24 cellular contexts compared by ENCODE assay signal in genomic region chr10:44492678-44493077, GRCh38.
DNase-seq lines count a peak whose midpoint lies in the region; ATAC-seq, FAIRE-seq and TF ChIP-seq lines count a peak whose summit lies in the region.
"Had no signal": no experiment of that assay in that cellular context is flagged by ENCODE, and none has a peak within 500 bp of the region (broad histone marks: within the 10 kb centered on the region; RNA-seq: fewer than 3 reads in every experiment).

No MANE protein-coding gene starts in this region.

- POLR2A ChIA-PET in CD8-positive, alpha-beta memory T cell (lab: Charles Lee): no interaction called here

- H2AFZ ChIP-seq in GM23338: peak overlapping the region; percentile 81; the same call in 1 of the 2 replicates

- no peak for TF ChIP-seq CTCF in GM23338 (conservative IDR thresholded peaks at IDR 0.05; ENCODE audit: low read depth in 2 of 2)

- H3K36me3 Mint-ChIP-seq in GM23338 (ENCODE audit: low read depth): no peaks in the 10 kb centered on the region; the same call in 1 of the 3 replicates
- H3K36me3 Mint-ChIP-seq in CD8-positive, alpha-beta memory T cell: no peaks in the 10 kb centered on the region
- H3K36me3 Mint-ChIP-seq: CD8-positive, alpha-beta T cell had no signal

- H3K27ac ChIP-seq in GM23338 (ENCODE audit: low read depth): no peak overlapping the region
- no peak overlapping the region for H3K27ac ChIP-seq in CD8-positive, alpha-beta memory T cell (ENCODE audit: low read depth, low read length)
- H3K27ac ChIP-seq: BLaER1 treated with 17β-estradiol and CSF1 and Interleukin-3, amounts not matched to agents 10 nM and 100 nM; C4-2B had no signal

- DNase-seq in EH (ENCODE audit: low read depth) (peak; percentile 22), GM23338 (ENCODE audit: low spot score) (no peak), AG08395 (ENCODE audit: low spot score) (no peak)
- DNase-seq in CD8-positive, alpha-beta memory T cell: no peak
- no peak for DNase-seq in activated CD4-positive, alpha-beta T cell treated with anti-CD3 and anti-CD28 coated beads, Interleukin-2, amount 50 U/mL, for 4 hours
- DNase-seq: 8988T; ACHN; AML-193; CD4-positive, alpha-beta T cell; CD8-positive, alpha-beta T cell; COR-L47; DMS 273 treated with DMSO at 0.1 percent for 48 hours; DMS153; DMS53; DMS79; DND-41; GF-D8 had no signal

- H3K27me3 ChIP-seq in GM23338 (ENCODE audit: insufficient read depth): no peaks in the 10 kb centered on the region
- H3K27me3 ChIP-seq in CD8-positive, alpha-beta memory T cell (ENCODE audit: insufficient read depth, low read length, poor library complexity, severe bottlenecking): no peaks in the 10 kb centered on the region
- H3K27me3 ChIP-seq: BLaER1 treated with 17β-estradiol and CSF1 and Interleukin-3, amounts not matched to agents 10 nM and 100 nM had no signal

- no peak overlapping the region for H3K4me3 Mint-ChIP-seq in GM23338
- H3K4me3 Mint-ChIP-seq in CD8-positive, alpha-beta memory T cell: no peak overlapping the region
- H3K4me3 Mint-ChIP-seq: B cell; CD4-positive, alpha-beta T cell; CD8-positive, alpha-beta T cell had no signal

- H3K27ac Mint-ChIP-seq in GM23338: no peak overlapping the region
- no peak overlapping the region for H3K27ac Mint-ChIP-seq in CD8-positive, alpha-beta memory T cell
- H3K27ac Mint-ChIP-seq: B cell; CD4-positive, alpha-beta T cell; CD8-positive, alpha-beta T cell had no signal

- H3K27me3 Mint-ChIP-seq in GM23338 (ENCODE audit: insufficient read depth, low read depth, poor library complexity): peaks cover 5% of the 10 kb centered on the region
- H3K27me3 Mint-ChIP-seq in CD8-positive, alpha-beta memory T cell: peaks cover 0 to 4% of the 10 kb centered on the region in 2 donors
- H3K27me3 Mint-ChIP-seq: B cell; CD4-positive, alpha-beta T cell had no signal

- no peak overlapping the region for H3K4me3 ChIP-seq in GM23338
- H3K4me3 ChIP-seq in CD8-positive, alpha-beta memory T cell (ENCODE audit: low read length): no peak overlapping the region
- H3K4me3 ChIP-seq: BLaER1 treated with 17β-estradiol and CSF1 and Interleukin-3, amounts not matched to agents 10 nM and 100 nM had no signal

- no peaks in the 10 kb centered on the region for H3K79me2 ChIP-seq in GM23338 (replicated peaks; ENCODE audit: insufficient read depth)

- H3K4me1 ChIP-seq in GM23338 (ENCODE audit: insufficient read depth): no peaks in the 10 kb centered on the region
- H3K4me1 ChIP-seq in CD8-positive, alpha-beta memory T cell (ENCODE audit: insufficient read depth, low read length): no peaks in the 10 kb centered on the region
- H3K4me1 ChIP-seq: BLaER1 treated with 17β-estradiol and CSF1 and Interleukin-3, amounts not matched to agents 10 nM and 100 nM had no signal

- CTCF ChIA-PET in CD8-positive, alpha-beta memory T cell (lab: Charles Lee): no interaction called here

- no peak overlapping the region for H3K4me2 ChIP-seq in GM23338
- H3K4me2 ChIP-seq: BLaER1 treated with 17β-estradiol and CSF1 and Interleukin-3, amounts not matched to agents 10 nM and 100 nM had no signal

- 0 out of 2 replicates have a peak, but pooled peaks cover 6% of the 10 kb centered on the region for H3K9me2 ChIP-seq in GM23338 (ENCODE audit: insufficient read depth)

- peak; percentile 86 for FAIRE-seq in endometrium (lab: Jason Lieb, UNC)
- FAIRE-seq: A204.1, G401.6, GM12891 had no signal

- no peaks in the 10 kb centered on the region for H3K36me3 ChIP-seq in GM23338 (ENCODE audit: insufficient read depth)
- H3K36me3 ChIP-seq in CD8-positive, alpha-beta memory T cell (ENCODE audit: insufficient read depth, low read length): no peaks in the 10 kb centered on the region
- H3K36me3 ChIP-seq: BLaER1 treated with 17β-estradiol and CSF1 and Interleukin-3, amounts not matched to agents 10 nM and 100 nM had no signal

- H3K9me3 ChIP-seq in CD8-positive, alpha-beta memory T cell (ENCODE audit: low read length): no peaks in the 10 kb centered on the region

- no peak for ATAC-seq in GM23338
- ATAC-seq: CD8-positive, alpha-beta T cell had no signal

- H3F3A ChIP-seq in GM23338 (replicated peaks; ENCODE audit: low read depth): no peaks in the 10 kb centered on the region

- peaks cover 7% of the 10 kb centered on the region for H3K9me3 Mint-ChIP-seq in GM23338
- H3K9me3 Mint-ChIP-seq in CD8-positive, alpha-beta memory T cell: peaks cover 4 to 15% (median 10%) of the 10 kb centered on the region in 5 donors

- H4K20me1 ChIP-seq in GM23338 (replicated peaks; ENCODE audit: insufficient read depth): no peaks in the 10 kb centered on the region
- H4K20me1 ChIP-seq: BLaER1 treated with 17β-estradiol and CSF1 and Interleukin-3, amounts not matched to agents 10 nM and 100 nM had no signal

- H3K4me1 Mint-ChIP-seq in GM23338: no peaks in the 10 kb centered on the region
- no peaks in the 10 kb centered on the region for H3K4me1 Mint-ChIP-seq in CD8-positive, alpha-beta memory T cell
- H3K4me1 Mint-ChIP-seq: B cell had no signal

TF ChIP-seq in GM23338, 12 proteins besides CTCF, POLR2A, EP300 and RAD21 (continues in another document):
- TF ChIP-seq EZH2 (IDR thresholded peaks at IDR 0.05; ENCODE audit: low read depth, unreplicated experiment) (no peak), ZNF331 (CRISPR knock-in tag; IDR thresholded peaks at IDR 0.05; ENCODE audit: low read depth) (no peak), ETS1 (IDR thresholded peaks at IDR 0.05) (no peak), ZNF114 (CRISPR knock-in tag; IDR thresholded peaks at IDR 0.05) (no peak), CREB1 (CRISPR knock-in tag; IDR thresholded peaks at IDR 0.05; ENCODE audit: low read depth) (no peak)
- TF ChIP-seq, protein P1, sequence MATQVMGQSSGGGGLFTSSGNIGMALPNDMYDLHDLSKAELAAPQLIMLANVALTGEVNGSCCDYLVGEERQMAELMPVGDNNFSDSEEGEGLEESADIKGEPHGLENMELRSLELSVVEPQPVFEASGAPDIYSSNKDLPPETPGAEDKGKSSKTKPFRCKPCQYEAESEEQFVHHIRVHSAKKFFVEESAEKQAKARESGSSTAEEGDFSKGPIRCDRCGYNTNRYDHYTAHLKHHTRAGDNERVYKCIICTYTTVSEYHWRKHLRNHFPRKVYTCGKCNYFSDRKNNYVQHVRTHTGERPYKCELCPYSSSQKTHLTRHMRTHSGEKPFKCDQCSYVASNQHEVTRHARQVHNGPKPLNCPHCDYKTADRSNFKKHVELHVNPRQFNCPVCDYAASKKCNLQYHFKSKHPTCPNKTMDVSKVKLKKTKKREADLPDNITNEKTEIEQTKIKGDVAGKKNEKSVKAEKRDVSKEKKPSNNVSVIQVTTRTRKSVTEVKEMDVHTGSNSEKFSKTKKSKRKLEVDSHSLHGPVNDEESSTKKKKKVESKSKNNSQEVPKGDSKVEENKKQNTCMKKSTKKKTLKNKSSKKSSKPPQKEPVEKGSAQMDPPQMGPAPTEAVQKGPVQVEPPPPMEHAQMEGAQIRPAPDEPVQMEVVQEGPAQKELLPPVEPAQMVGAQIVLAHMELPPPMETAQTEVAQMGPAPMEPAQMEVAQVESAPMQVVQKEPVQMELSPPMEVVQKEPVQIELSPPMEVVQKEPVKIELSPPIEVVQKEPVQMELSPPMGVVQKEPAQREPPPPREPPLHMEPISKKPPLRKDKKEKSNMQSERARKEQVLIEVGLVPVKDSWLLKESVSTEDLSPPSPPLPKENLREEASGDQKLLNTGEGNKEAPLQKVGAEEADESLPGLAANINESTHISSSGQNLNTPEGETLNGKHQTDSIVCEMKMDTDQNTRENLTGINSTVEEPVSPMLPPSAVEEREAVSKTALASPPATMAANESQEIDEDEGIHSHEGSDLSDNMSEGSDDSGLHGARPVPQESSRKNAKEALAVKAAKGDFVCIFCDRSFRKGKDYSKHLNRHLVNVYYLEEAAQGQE (IDR thresholded peaks at IDR 0.05; ENCODE audit: unreplicated experiment): no peak
